10 cellular contexts compared by ENCODE assay signal in the genomic region with DNA sequence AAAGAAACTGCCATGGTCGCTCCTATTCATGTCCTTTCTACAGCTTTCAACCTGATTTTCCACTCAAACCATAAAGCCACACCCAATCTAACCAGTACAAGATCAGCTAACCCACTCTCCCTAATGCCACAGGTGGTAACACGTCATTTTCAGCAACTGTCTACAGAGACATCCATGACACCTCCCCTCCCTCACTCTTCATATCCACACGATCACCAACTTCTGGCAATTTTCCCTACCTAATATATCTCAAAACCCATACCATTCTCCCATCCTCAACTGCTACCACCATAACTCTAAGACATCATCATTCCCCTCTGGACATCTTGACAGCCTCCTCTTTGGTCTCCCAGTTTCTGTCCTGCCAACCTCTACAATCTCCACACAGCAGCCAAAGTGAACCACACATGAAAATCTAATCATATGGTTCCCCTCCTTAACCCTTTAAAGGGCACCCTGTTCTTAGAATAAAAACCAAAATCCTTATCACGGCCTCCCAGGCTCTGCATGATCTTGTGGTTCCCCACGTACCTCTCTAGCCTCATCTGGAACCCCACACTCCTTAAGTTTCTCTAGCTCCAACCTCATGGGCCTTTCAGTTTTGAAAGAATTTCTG. TPM values are rescaled to one million over a fixed set of nuclear protein-coding genes. Genes with fewer than 3 reads are reported as not detected.
A peak's percentile ranks its signal among the peaks of the same experiment; 100 is the strongest.
DNase-seq lines count a peak whose midpoint lies in the region; ATAC-seq and TF ChIP-seq lines count a peak whose summit lies in the region.
"Had no signal": no experiment of that assay in that cellular context is flagged by ENCODE, and none has a peak within 500 bp of the region (broad histone marks: within the 10 kb centered on the region; RNA-seq: fewer than 3 reads in every experiment).

No MANE protein-coding gene starts in this region.

- H3K27ac ChIP-seq in SK-N-SH (ENCODE audit: low read depth in 2 of 2, low read length in 1 of 2) = no peak overlapping the region
- peak overlapping the region; percentile 81 for H3K27ac ChIP-seq in SU-DHL-6 (ENCODE audit: low read depth, low read length)
- H3K27ac ChIP-seq in fibroblast of lung (ENCODE audit: insufficient read depth, low read length) = no peak overlapping the region
- H3K27ac ChIP-seq in smooth muscle cell (ENCODE audit: low read depth) = no peak overlapping the region

- H3K36me3 ChIP-seq in SK-N-SH (replicated peaks in 1 of 2; ENCODE audit: control insufficient read depth in 1 of 2, insufficient read depth in 2 of 2, low read length in 1 of 2) (peaks cover 0 to 18% of the 10 kb centered on the region in 2 experiments), SU-DHL-6 (ENCODE audit: low read length) (no peaks in the 10 kb centered on the region), fibroblast of lung (ENCODE audit: control insufficient read depth, insufficient read depth, low read length) (peaks cover 6% of the 10 kb centered on the region), smooth muscle cell (ENCODE audit: low read depth) (no peaks in the 10 kb centered on the region)

- CTCF ChIA-PET in SK-N-SH (lab: Yijun Ruan, JAX) = interaction anchor here (0.7 to 3.6 kb wide), 7 partner anchors 23 to 136 kb away, joined by 3 to 18 read pairs (median 3); no protein-coding TSS in a partner anchor

- H3K4me1 ChIP-seq in SK-N-SH (ENCODE audit: control insufficient read depth in 1 of 2, insufficient read depth in 2 of 2, low read depth in 1 of 2, low read length in 1 of 2) (peaks cover 3 to 12% of the 10 kb centered on the region in 2 experiments; a peak in 2 of 4 replicates), fibroblast of lung (ENCODE audit: control insufficient read depth, extremely low read depth, insufficient read depth, low read length) (peaks cover 2% of the 10 kb centered on the region), smooth muscle cell (ENCODE audit: low read depth) (peaks cover 6% of the 10 kb centered on the region)

- no peaks in the 10 kb centered on the region for H3F3A ChIP-seq in SK-N-SH (replicated peaks; ENCODE audit: insufficient read depth)
- peaks cover 6% of the 10 kb centered on the region; the same call in 1 of the 2 replicates for H3F3A ChIP-seq in SU-DHL-6 (ENCODE audit: insufficient read depth)
- no peaks in the 10 kb centered on the region for H3F3A ChIP-seq in smooth muscle cell (ENCODE audit: low read depth)

- H3K9ac ChIP-seq in SK-N-SH (no peak overlapping the region), SU-DHL-6 (ENCODE audit: low read length) (peak overlapping the region; percentile 78), fibroblast of lung (ENCODE audit: insufficient read depth, low read length) (no peak overlapping the region), smooth muscle cell (ENCODE audit: low read depth) (no peak overlapping the region)

- 98% methylated on average over 5 of the region's 5 CpGs for WGBS in SK-N-SH (ENCODE audit: low lambda C conversion rate)
- WGBS in smooth muscle cell (ENCODE audit: low lambda C conversion rate) = 97% methylated on average over 5 of the region's 5 CpGs

- H3K9me3 ChIP-seq in SK-N-SH (no peaks in the 10 kb centered on the region), SU-DHL-6 (ENCODE audit: insufficient read depth, low read length) (no peaks in the 10 kb centered on the region), fibroblast of lung (ENCODE audit: control insufficient read depth, insufficient read depth, low read depth, low read length) (no peaks in the 10 kb centered on the region), smooth muscle cell (replicated peaks; ENCODE audit: low read depth) (no peaks in the 10 kb centered on the region)

- TF ChIP-seq CTCF in SK-N-SH (IDR thresholded peaks at IDR 0.05) = no peak
- no peak for TF ChIP-seq CTCF in SU-DHL-6 (IDR thresholded peaks at IDR 0.05; ENCODE audit: insufficient read depth, low read length, poor library complexity, severe bottlenecking)
- TF ChIP-seq CTCF in fibroblast of lung (conservative IDR thresholded peaks at IDR 0.05 in 1 of 2, IDR thresholded peaks at IDR 0.05 in 1 of 2; ENCODE audit: low read depth in 1 of 2, low read length in 2 of 2) = no peak
- no peak for TF ChIP-seq CTCF in smooth muscle cell (IDR thresholded peaks at IDR 0.05; ENCODE audit: borderline replicate concordance, insufficient read depth, poor library complexity, severe bottlenecking)

- TF ChIP-seq EP300 in SK-N-SH (IDR thresholded peaks at IDR 0.05; ENCODE audit: borderline replicate concordance in 1 of 2, low read depth in 1 of 2, low read length in 1 of 2) = no peak

- H3K4me2 ChIP-seq in SK-N-SH = peak overlapping the region; percentile 98; the same call in 1 of the 2 replicates
- H3K4me2 ChIP-seq in SU-DHL-6 (ENCODE audit: low read depth, low read length, poor library complexity, severe bottlenecking) = peak overlapping the region; percentile 71
- H3K4me2 ChIP-seq in fibroblast of lung (ENCODE audit: extremely low read depth, insufficient read depth, low read length) = peak overlapping the region; percentile 81
- H3K4me2 ChIP-seq in smooth muscle cell = peak overlapping the region; percentile 91

- no peak for DNase-seq in SK-N-SH
- DNase-seq in fibroblast of lung (ENCODE audit: low read depth in 2 of 2) = no peak
- DNase-seq in smooth muscle cell (lab: John Stamatoyannopoulos, UW; ENCODE audit: unreplicated experiment) = no peak
- DNase-seq in NCI-H1105 (lab: John Stamatoyannopoulos, UW) = no peak
- DNase-seq in NCI-H1417 (lab: John Stamatoyannopoulos, UW) = no peak

- POLR2A ChIA-PET in SK-N-SH (lab: Yijun Ruan, JAX) = interaction anchor here (0.7 to 1.1 kb wide), 2 partner anchors 100 to 140 kb away, joined by 3 read pairs; a partner anchor contains a TSS

- ATAC-seq in SK-N-SH treated with all-trans-retinoic acid at 6 μM for 48 hours (no peak), GM19455 (IDR thresholded peaks at IDR 0.05; ENCODE audit: unreplicated experiment) (no peak)

- TF ChIP-seq RAD21 in SK-N-SH (IDR thresholded peaks at IDR 0.05; ENCODE audit: low read length) = no peak

- H3K27me3 ChIP-seq in SK-N-SH (ENCODE audit: insufficient read depth) = no peaks in the 10 kb centered on the region
- no peaks in the 10 kb centered on the region for H3K27me3 ChIP-seq in SU-DHL-6 (ENCODE audit: low read length)
- H3K27me3 ChIP-seq in fibroblast of lung (ENCODE audit: control insufficient read depth, insufficient read depth, low read length) = no peaks in the 10 kb centered on the region
- no peaks in the 10 kb centered on the region for H3K27me3 ChIP-seq in smooth muscle cell (ENCODE audit: low read depth)

- H3K4me3 ChIP-seq in SK-N-SH (ENCODE audit: low read depth in 2 of 2, low read length in 1 of 2) (no peak overlapping the region), SU-DHL-6 (ENCODE audit: insufficient read depth, low read length, poor library complexity, severe bottlenecking) (peak overlapping the region; percentile 61), fibroblast of lung (replicated peaks in 1 of 4; ENCODE audit: control extremely low read depth in 1 of 4, insufficient read depth in 1 of 4, low read depth in 3 of 4, low read length in 4 of 4) (peak overlapping the region in 3 of 4 experiments; percentile 82 to 88 (median 84)), smooth muscle cell (peak overlapping the region; percentile 78)

- H4K20me1 ChIP-seq in SK-N-SH (ENCODE audit: insufficient read depth) (no peaks in the 10 kb centered on the region), SU-DHL-6 (ENCODE audit: low read depth, low read length) (no peaks in the 10 kb centered on the region), fibroblast of lung (ENCODE audit: control insufficient read depth, extremely low read depth, insufficient read depth, low read length) (no peaks in the 10 kb centered on the region), smooth muscle cell (ENCODE audit: low read depth) (no peaks in the 10 kb centered on the region)

- H3K9me2 ChIP-seq in SK-N-SH = no peaks in the 10 kb centered on the region
- no peaks in the 10 kb centered on the region for H3K9me2 ChIP-seq in SU-DHL-6 (replicated peaks; ENCODE audit: insufficient read depth, low read length)

- H2AFZ ChIP-seq in SK-N-SH (ENCODE audit: low read depth) (no peak overlapping the region), SU-DHL-6 (ENCODE audit: low read depth, low read length, severe bottlenecking) (no peak overlapping the region), fibroblast of lung (ENCODE audit: low read length) (no peak overlapping the region), smooth muscle cell (ENCODE audit: low read depth) (peak overlapping the region; percentile 95)

- H3K79me2 ChIP-seq in SK-N-SH (ENCODE audit: insufficient read depth) (peaks cover 20% of the 10 kb centered on the region; the same call in 1 of the 2 replicates), SU-DHL-6 (ENCODE audit: insufficient read depth, low read length) (peaks cover 11% of the 10 kb centered on the region; the same call in 1 of the 2 replicates), fibroblast of lung (ENCODE audit: control insufficient read depth, insufficient read depth, low read length) (peaks cover 13% of the 10 kb centered on the region), smooth muscle cell (ENCODE audit: low read depth) (peaks cover 20% of the 10 kb centered on the region)

TF ChIP-seq in SK-N-SH, 30 proteins besides CTCF, POLR2A, EP300 and RAD21 (continues in another document):
- no peak for TF ChIP-seq RCOR1 (IDR thresholded peaks at IDR 0.05; ENCODE audit: low read length)

TF ChIP-seq in SK-N-SH treated with all-trans-retinoic acid at 6 μM for 48 hours, 23 proteins besides CTCF, POLR2A, EP300 and RAD21 (continues in another document):
- TF ChIP-seq ZFP30 (CRISPR knock-in tag; IDR thresholded peaks at IDR 0.05) (no peak), CSDC2 (CRISPR knock-in tag; IDR thresholded peaks at IDR 0.05) (no peak)

RNA-seq across cellular contexts. Expression of a gene that starts 1.3 kb away (rescaled TPM):
- 16.4 and 21.1 TPM in 2 replicates for polyA plus RNA-seq in SK-N-SH (2012; rRNA removed)
- 12.4 and 18.0 TPM in 2 replicates for polyA plus RNA-seq in SK-N-SH (2012; cell fraction: cytosol; rRNA removed)
- polyA plus RNA-seq in SK-N-SH (2012; cell fraction: nucleus; rRNA removed) = 10.0 and 13.8 TPM in 2 replicates
- 21.3 and 29.2 TPM in 2 replicates for total RNA-seq in fibroblast of lung
- polyA plus RNA-seq in fibroblast of lung = 23.3 and 27.4 TPM in 2 replicates
- polyA plus RNA-seq in fibroblast of lung (2012) = 14.9 and 16.7 TPM in 2 replicates
- 31.0 and 51.2 TPM in 2 replicates for polyA minus RNA-seq in fibroblast of lung (ENCODE audit: low replicate concordance)
- 19.0 and 22.7 TPM in 2 replicates for total RNA-seq in smooth muscle cell
- 37.6 and 40.4 TPM in 2 replicates for polyA plus RNA-seq in smooth muscle cell

RNA-seq across cellular contexts. Expression of a gene that starts 33.6 kb away (rescaled TPM):
- polyA plus RNA-seq in SK-N-SH (2012; rRNA removed) = not detected in 2 replicates
- not detected in 2 replicates for polyA plus RNA-seq in SK-N-SH (2012; cell fraction: cytosol; rRNA removed)
- not detected in 2 replicates for polyA plus RNA-seq in SK-N-SH (2012; cell fraction: nucleus; rRNA removed)
- not detected in 2 replicates for total RNA-seq in fibroblast of lung
- not detected in 2 replicates for polyA plus RNA-seq in fibroblast of lung
- polyA plus RNA-seq in fibroblast of lung (2012) = not detected in 2 replicates
- polyA minus RNA-seq in fibroblast of lung (ENCODE audit: low replicate concordance) = not detected in 2 replicates
- total RNA-seq in smooth muscle cell = not detected in 2 replicates
- not detected in 2 replicates for polyA plus RNA-seq in smooth muscle cell
- total RNA-seq: A172, M059J had no signal

RNA-seq across cellular contexts. Expression of a gene that starts 59.0 kb away (rescaled TPM):
- polyA plus RNA-seq in SK-N-SH (2012; rRNA removed) = 4.4 and 8.0 TPM in 2 replicates
- 3.5 and 3.8 TPM in 2 replicates for polyA plus RNA-seq in SK-N-SH (2012; cell fraction: cytosol; rRNA removed)
- 29.3 and 36.3 TPM in 2 replicates for polyA plus RNA-seq in SK-N-SH (2012; cell fraction: nucleus; rRNA removed)
- 3.3 and 5.1 TPM in 2 replicates for total RNA-seq in fibroblast of lung
- 2.3 and 2.8 TPM in 2 replicates for polyA plus RNA-seq in fibroblast of lung
- polyA plus RNA-seq in fibroblast of lung (2012) = 2.3 and 2.4 TPM in 2 replicates
- polyA minus RNA-seq in fibroblast of lung (ENCODE audit: low replicate concordance) = 1.2 and 1.7 TPM in 2 replicates
- total RNA-seq in smooth muscle cell = 1.4 and 2.7 TPM in 2 replicates
- 1.6 and 3.3 TPM in 2 replicates for polyA plus RNA-seq in smooth muscle cell

Comparison
In these comparisons a context has a peak if more than half of its experiments do, and no peak if none do; other contexts are left out.
1. H3K4me3 ChIP-seq: peak in SU-DHL-6 (single experiment), fibroblast of lung (3 of 4) and smooth muscle cell (single experiment); none in SK-N-SH (0 of 2).
2. Peak in every context shown above with its lines, with median percentiles within 50 percentile points of each other: H3K4me2 ChIP-seq.